13 cellular contexts compared by ENCODE assay signal in genomic region chr18:24983566-24983965, GRCh38.
"Had no signal": no experiment of that assay in that cellular context is flagged by ENCODE, and none has a peak within 500 bp of the region (broad histone marks: within the 10 kb centered on the region; RNA-seq: fewer than 3 reads in every experiment).

No MANE protein-coding gene starts in this region.

- H3K9me3 ChIP-seq: left lung, neutrophil, upper lobe of right lung had no signal

- H3K4me3 ChIP-seq: cardiac muscle cell, left lung, upper lobe of right lung had no signal

- H3K9ac ChIP-seq: parathyroid adenoma had no signal

- H3K27ac ChIP-seq: cardiac muscle cell, left lung, neutrophil, parathyroid adenoma, upper lobe of right lung had no signal

- DNase-seq: activated CD4-positive, alpha-beta T cell treated with anti-CD3 and anti-CD28 coated beads for 36 hours; activated CD4-positive, alpha-beta T cell treated with anti-CD3 and anti-CD28 coated beads, Interleukin-2, amount 50 U/mL, for 48 hours; activated naive CD8-positive, alpha-beta T cell treated with anti-CD3 and anti-CD28 coated beads for 36 hours; amniotic stem cell; effector memory CD8-positive, alpha-beta T cell; left lung; stimulated activated CD8-positive, alpha-beta memory T cell treated with anti-CD3 and anti-CD28 coated beads, Interleukin-4, amount 100 ng/mL, for 48 hours; stimulated activated naive CD4-positive, alpha-beta T cell; upper lobe of right lung had no signal

- ATAC-seq: activated CD4-positive, alpha-beta T cell treated with anti-CD3 and anti-CD28 coated beads for 36 hours; effector memory CD8-positive, alpha-beta T cell; sciatic nerve; upper lobe of right lung had no signal

- H2AFZ ChIP-seq: parathyroid adenoma had no signal

- H3K27me3 ChIP-seq: cardiac muscle cell, left lung, neutrophil, upper lobe of right lung had no signal

- H3K4me1 ChIP-seq: parathyroid adenoma had no signal

- H3K36me3 ChIP-seq: cardiac muscle cell, left lung, neutrophil, upper lobe of right lung had no signal

- H3K79me2 ChIP-seq: parathyroid adenoma had no signal
